ENCODE assay signal across 15 cellular contexts in the genomic region with DNA sequence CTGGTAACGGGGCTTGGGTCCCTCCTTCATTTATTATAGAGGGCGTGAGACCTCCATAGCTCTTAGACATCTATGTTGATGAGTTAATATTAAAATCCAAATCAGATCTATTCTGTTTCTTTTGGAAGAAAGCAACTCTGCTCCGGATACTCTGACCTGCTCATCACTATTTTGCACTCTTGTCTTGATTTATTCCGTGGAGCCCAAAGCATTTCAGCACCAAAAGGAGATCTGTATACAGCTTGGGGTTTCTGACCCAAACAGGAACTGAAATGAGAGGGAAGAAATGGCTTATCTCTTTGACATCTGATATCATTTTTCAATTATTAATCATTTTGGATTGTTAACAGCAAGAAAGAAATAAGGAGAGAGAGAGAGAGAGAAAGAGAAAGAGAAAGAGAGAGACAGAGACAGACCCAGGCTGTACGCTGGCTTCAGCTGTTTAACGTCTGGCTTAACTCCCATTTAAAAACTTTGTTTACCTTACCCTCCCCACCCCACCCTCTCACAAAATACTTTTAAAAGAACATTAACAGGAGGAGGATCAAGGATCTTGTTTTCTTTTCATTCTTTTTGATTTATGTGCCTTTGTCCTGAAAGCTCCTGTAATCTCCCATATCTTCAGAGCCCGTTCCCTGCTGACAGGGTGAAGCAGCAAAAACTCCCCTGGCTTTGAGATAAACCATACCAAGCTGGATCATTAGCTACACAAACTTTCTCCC.
A peak's percentile ranks its signal among the peaks of the same experiment; 100 is the strongest.
DNase-seq lines count a peak whose midpoint lies in the region; ATAC-seq and TF ChIP-seq lines count a peak whose summit lies in the region.
"Had no signal": no experiment of that assay in that cellular context is flagged by ENCODE, and none has a peak within 500 bp of the region (broad histone marks: within the 10 kb centered on the region; RNA-seq: fewer than 3 reads in every experiment).

No MANE protein-coding gene starts in this region.

- H3K4me3 ChIP-seq in BJ (ENCODE audit: low read depth, low read length): 0 out of 2 replicates have a peak overlapping the region, but pooled peaks have one; percentile 7
- peak overlapping the region; percentile 43 for H3K4me3 ChIP-seq in left ventricle myocardium inferior

- no peaks in the 10 kb centered on the region for H3K36me3 ChIP-seq in BJ (ENCODE audit: control insufficient read depth, insufficient read depth, low read length)
- H3K36me3 ChIP-seq in left ventricle myocardium inferior: no peaks in the 10 kb centered on the region

- H3K27me3 ChIP-seq in BJ (ENCODE audit: control insufficient read depth, insufficient read depth, low read length) (no peaks in the 10 kb centered on the region; the same call in 1 of the 2 replicates), left ventricle myocardium inferior (ENCODE audit: low read depth) (no peaks in the 10 kb centered on the region)

- POLR2A ChIA-PET in BJ (lab: Charles Lee): no interaction called here

- ATAC-seq in GM21423 (IDR thresholded peaks at IDR 0.05; ENCODE audit: unreplicated experiment): no peak
- no peak for ATAC-seq in HG02885 (IDR thresholded peaks at IDR 0.05; ENCODE audit: poor library complexity, unreplicated experiment)

- no peak for DNase-seq in BJ (ENCODE audit: low read depth)
- peak; percentile 14 for DNase-seq in SK-MEL-5 (ENCODE audit: low read depth, low spot score)
- DNase-seq in left ventricle myocardium inferior: no peak
- peak; percentile 31 for DNase-seq in renal cortical epithelial cell (ENCODE audit: low read depth)
- no peak for DNase-seq in cortex of kidney (lab: John Stamatoyannopoulos, UW)
- no peak for DNase-seq in DMS79 (lab: John Stamatoyannopoulos, UW)
- DNase-seq: activated CD4-positive, CD25-positive, alpha-beta regulatory T cell; activated naive CD4-positive, alpha-beta T cell treated with anti-CD3 and anti-CD28 coated beads, Interleukin-2, amount 10 ng/mL, durations not matched to agents 7 days and 5 days; DND-41; H7; midbrain; NCI-H1436 had no signal

- intact Hi-C loops in left ventricle myocardium inferior (cut with micrococcal nuclease): no loop called here

- TF ChIP-seq CTCF in BJ (IDR thresholded peaks at IDR 0.05; ENCODE audit: insufficient read depth, low read depth, low read length) (no peak), left ventricle myocardium inferior (IDR thresholded peaks at IDR 0.05; ENCODE audit: borderline replicate concordance) (no peak)

- no peaks in the 10 kb centered on the region for H3K4me1 ChIP-seq in left ventricle myocardium inferior

- H3K9me3 ChIP-seq in left ventricle myocardium inferior (replicated peaks): no peaks in the 10 kb centered on the region

- in situ Hi-C loops in SK-MEL-5 (cut with HindIII; ENCODE audit: low pct_unique_long_range_greater_than_20kb, low sequenced_read_pairs): no loop called here

- CTCF ChIA-PET in BJ (lab: Yijun Ruan, JAX): interaction anchor here (0.9 to 1.5 kb wide), 2 partner anchors 11 to 12 kb away, joined by 3 to 5 read pairs; no protein-coding TSS in a partner anchor

- H3K27ac ChIP-seq in left ventricle myocardium inferior (replicated peaks): peak overlapping the region; percentile 37
- H3K27ac ChIP-seq: epithelial cell of prostate had no signal

Comparison
In these comparisons a context has a peak if more than half of its experiments do, and no peak if none do; other contexts are left out.
1. DNase-seq: peak in SK-MEL-5 (single experiment) and renal cortical epithelial cell (single experiment); none in BJ (single experiment), left ventricle myocardium inferior (single experiment), cortex of kidney (single experiment) and DMS79 (single experiment).